Comparison of ENCODE assay signal across 1 cellular context in genomic region chr9:136985027-136985602, GRCh38.
A peak's percentile ranks its signal among the peaks of the same experiment; 100 is the strongest.
TF ChIP-seq lines count a peak whose summit lies in the region.

No MANE protein-coding gene starts in this region.

TF ChIP-seq in WTC11, 78 proteins besides CTCF, POLR2A, EP300 and RAD21:
- TF ChIP-seq ZNF671 (CRISPR knock-in tag; IDR thresholded peaks at IDR 0.05) (no peak), SP1 (CRISPR knock-in tag; conservative IDR thresholded peaks at IDR 0.05) (0 out of 2 replicates have a peak, but pooled peaks have one; percentile 22)
TF ChIP-seq in WTC11: peak in this region for 1.
